Comparison of ENCODE assay signal across 13 cellular contexts in the genomic region with DNA sequence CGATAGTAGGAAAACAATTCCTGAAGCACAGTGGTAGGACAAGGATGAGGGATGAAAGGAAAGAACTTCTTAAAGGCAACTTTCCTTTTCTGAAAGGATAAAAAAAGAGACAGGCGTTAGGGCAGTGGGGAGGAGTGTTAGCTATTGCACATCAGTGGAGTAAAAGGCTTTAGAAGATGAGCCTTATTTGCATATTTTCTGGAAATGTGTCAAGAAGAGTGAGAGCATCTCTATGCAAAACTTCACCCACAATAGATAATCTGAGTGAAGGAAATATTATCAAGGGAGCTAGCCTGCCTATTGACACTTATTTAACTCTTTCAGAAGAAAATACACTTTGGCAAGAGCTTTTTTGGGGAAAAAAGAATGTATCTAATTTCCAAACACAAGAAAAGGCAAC.
A peak's percentile ranks its signal among the peaks of the same experiment; 100 is the strongest.
DNase-seq lines count a peak whose midpoint lies in the region; ATAC-seq and TF ChIP-seq lines count a peak whose summit lies in the region.
"Had no signal": no experiment of that assay in that cellular context is flagged by ENCODE, and none has a peak within 500 bp of the region (broad histone marks: within the 10 kb centered on the region; RNA-seq: fewer than 3 reads in every experiment).

No MANE protein-coding gene starts in this region.

- ATAC-seq in GM19324 (IDR thresholded peaks at IDR 0.05; ENCODE audit: low FRiP score, unreplicated experiment): peak; percentile 86
- peak; percentile 96 for ATAC-seq in GM21825 (IDR thresholded peaks at IDR 0.05; ENCODE audit: unreplicated experiment)
- ATAC-seq in HG03139 (IDR thresholded peaks at IDR 0.05; ENCODE audit: unreplicated experiment): peak; percentile 97
- no peak for ATAC-seq in left lung
- ATAC-seq: lower lobe of right lung; pancreas; stimulated activated naive CD8-positive, alpha-beta T cell treated with anti-CD3 and anti-CD28 coated beads, Interleukin-15, Interleukin-2, amounts not matched to agents 100 U/mL and 50 U/mL, for 24 hours had no signal

- intact Hi-C loops in left lung (cut with DNase I): no loop called here

- no peaks in the 10 kb centered on the region for H3K9me3 ChIP-seq in left lung
- H3K9me3 ChIP-seq: lower lobe of right lung, pancreas had no signal

- TF ChIP-seq CTCF in left lung (IDR thresholded peaks at IDR 0.05): no peak

- no peak for DNase-seq in COLO668 (lab: John Stamatoyannopoulos, UW; ENCODE audit: unreplicated experiment)
- no peak for DNase-seq in DMS114 treated with DMSO at 0.1 percent for 48 hours (lab: John Stamatoyannopoulos, UW; ENCODE audit: unreplicated experiment)
- no peak for DNase-seq in left lung
- DNase-seq in DMS153 (lab: John Stamatoyannopoulos, UW): no peak
- DNase-seq: activated CD4-positive, alpha-beta T cell treated with anti-CD3 and anti-CD28 coated beads, Interleukin-2, amount 50 U/mL, for 4 hours; CD8-positive, alpha-beta memory T cell; lower lobe of right lung; pancreas; stimulated activated CD4-positive, alpha-beta T cell treated with anti-CD3 and anti-CD28 coated beads, Interleukin-1b, Interleukin-23, amount 100 ng/mL, for 48 hours; stimulated activated naive CD8-positive, alpha-beta T cell treated with anti-CD3 and anti-CD28 coated beads, Interleukin-15, Interleukin-2, amounts not matched to agents 100 U/mL and 50 U/mL, for 24 hours had no signal

- H3K4me1 ChIP-seq in left lung: no peaks in the 10 kb centered on the region
- H3K4me1 ChIP-seq: lower lobe of right lung, pancreas had no signal

- no peak overlapping the region for H3K27ac ChIP-seq in left lung
- H3K27ac ChIP-seq: lower lobe of right lung, pancreas had no signal

- no peaks in the 10 kb centered on the region for H3K27me3 ChIP-seq in left lung
- H3K27me3 ChIP-seq: pancreas had no signal

- no peaks in the 10 kb centered on the region for H3K36me3 ChIP-seq in left lung
- H3K36me3 ChIP-seq: lower lobe of right lung, pancreas had no signal

- no peak overlapping the region for H3K4me3 ChIP-seq in left lung
- H3K4me3 ChIP-seq: lower lobe of right lung, pancreas had no signal
